In genomic region chr19:6853868-6854267, GRCh38 we compare ENCODE assay signal across 17 cellular contexts. TPM values are rescaled to one million over a fixed set of nuclear protein-coding genes. Genes with fewer than 3 reads are reported as not detected.
"Had no signal": no experiment of that assay in that cellular context is flagged by ENCODE, and none has a peak within 500 bp of the region (broad histone marks: within the 10 kb centered on the region; RNA-seq: fewer than 3 reads in every experiment).

No MANE protein-coding gene starts in this region.

- H3K4me1 ChIP-seq: ascending aorta, esophagus squamous epithelium, thyroid gland had no signal

- H3K36me3 ChIP-seq: ascending aorta, esophagus squamous epithelium, thyroid gland, WERI-Rb-1 had no signal

- FAIRE-seq: endothelial cell of umbilical vein, urothelium cell line had no signal

- H3K27ac ChIP-seq: ascending aorta, esophagus squamous epithelium, thyroid gland, WERI-Rb-1 had no signal

- DNase-seq: activated CD8-positive, alpha-beta memory T cell treated with anti-CD3 and anti-CD28 coated beads, Interleukin-2, amount 50 U/mL, for 4 hours; activated T-cell treated with anti-CD3 and anti-CD28 coated beads, Interleukin-2, amount 50 U/mL, for 72 hours; effector CD8-positive, alpha-beta T cell; esophagus squamous epithelium; mesenchymal stem cell; natural killer cell; nucleus accumbens; stimulated activated naive CD4-positive, alpha-beta T cell treated with Interleukin-2 at 50 U/mL for 16 hours; SW 1271; thyroid gland; WERI-Rb-1 had no signal

- H3K9me3 ChIP-seq: ascending aorta, esophagus squamous epithelium, thyroid gland had no signal

- H3K27me3 Mint-ChIP-seq: dendritic cell treated with granulocyte-macrophage colony-stimulating factor and Interleukin-4, amounts not matched to agents 40 ng/mL and 50 ng/mL, for 4 days had no signal

- H3K4me3 ChIP-seq: ascending aorta, esophagus squamous epithelium, thyroid gland had no signal

- H3K27ac Mint-ChIP-seq: activated T-cell treated with anti-CD3 and anti-CD28 coated beads, Interleukin-2, amount 50 U/mL, for 72 hours; dendritic cell treated with granulocyte-macrophage colony-stimulating factor and Interleukin-4, amounts not matched to agents 40 ng/mL and 50 ng/mL, for 4 days had no signal

- H3K36me3 Mint-ChIP-seq: natural killer cell had no signal

- H3K9me3 Mint-ChIP-seq: activated T-cell treated with anti-CD3 and anti-CD28 coated beads, Interleukin-2, amount 50 U/mL, for 72 hours; dendritic cell treated with granulocyte-macrophage colony-stimulating factor and Interleukin-4, amounts not matched to agents 40 ng/mL and 50 ng/mL, for 4 days; natural killer cell had no signal

- H3K4me3 Mint-ChIP-seq: activated T-cell treated with anti-CD3 and anti-CD28 coated beads, Interleukin-2, amount 50 U/mL, for 72 hours; dendritic cell treated with granulocyte-macrophage colony-stimulating factor and Interleukin-4, amounts not matched to agents 40 ng/mL and 50 ng/mL, for 4 days; natural killer cell had no signal

- H3K27me3 ChIP-seq: ascending aorta, thyroid gland had no signal

- ATAC-seq: activated T-cell treated with anti-CD3 and anti-CD28 coated beads, Interleukin-2, amount 50 U/mL, for 72 hours; natural killer cell had no signal

RNA-seq across cellular contexts. Expression of gene ADGRE1, which starts 33.5 kb away (rescaled TPM):
- total RNA-seq: ascending aorta, cerebellum, endothelial cell of umbilical vein, renal cortical epithelial cell, thyroid gland had no signal
- polyA plus RNA-seq: endothelial cell of umbilical vein had no signal
